9 cellular contexts compared by ENCODE assay signal in genomic region chr11:12008790-12009616, GRCh38. TPM values are rescaled to one million over a fixed set of nuclear protein-coding genes. Genes with fewer than 3 reads are reported as not detected.
DNase-seq lines count a peak whose midpoint lies in the region; FAIRE-seq and TF ChIP-seq lines count a peak whose summit lies in the region.
"Had no signal": no experiment of that assay in that cellular context is flagged by ENCODE, and none has a peak within 500 bp of the region (broad histone marks: within the 10 kb centered on the region; RNA-seq: fewer than 3 reads in every experiment).

No MANE protein-coding gene starts in this region.

- H3K79me2 ChIP-seq in neural cell (replicated peaks; ENCODE audit: insufficient read depth, low read length), result no peaks in the 10 kb centered on the region

- H3K4me2 ChIP-seq in neural cell (ENCODE audit: low read length), result no peak overlapping the region

- H3K27ac ChIP-seq in neural cell (ENCODE audit: low read length) (no peak overlapping the region), small intestine (ENCODE audit: low read depth in 1 of 2, low read length in 1 of 2) (no peak overlapping the region)
- H3K27ac ChIP-seq: C4-2B had no signal

- TF ChIP-seq CTCF in fibroblast of villous mesenchyme (IDR thresholded peaks at IDR 0.05; ENCODE audit: insufficient read depth, low read depth, low read length), result no peak
- no peak for TF ChIP-seq CTCF in neural cell (IDR thresholded peaks at IDR 0.05; ENCODE audit: poor library complexity, severe bottlenecking)

- H3K9ac ChIP-seq in neural cell (ENCODE audit: low read length), result peak overlapping the region; percentile 67

- peak overlapping the region; percentile 40 for H2AFZ ChIP-seq in neural cell (ENCODE audit: low read depth, low read length)

- WGBS in small intestine, 3 donors, result 1 to 4% (median 2%) methylated on average over 21 to 76 of the region's 76 CpGs

- H3F3A ChIP-seq in neural cell (ENCODE audit: insufficient read depth, low read length, poor library complexity, severe bottlenecking), result no peaks in the 10 kb centered on the region

- peak; percentile 47 for DNase-seq in NCI-H345 (lab: John Stamatoyannopoulos, UW)
- no peak for DNase-seq in NCI-H345 treated with DMSO at 0.1 percent for 48 hours (lab: John Stamatoyannopoulos, UW; ENCODE audit: unreplicated experiment)
- peak; percentile 52 for DNase-seq in T1000 (lab: John Stamatoyannopoulos, UW)
- DNase-seq in fibroblast of villous mesenchyme (ENCODE audit: low read depth), result peak; percentile 63
- no peak for DNase-seq in foreskin melanocyte
- DNase-seq in small intestine, result no peak
- no peak for DNase-seq in effector CD8-positive, alpha-beta T cell (lab: John Stamatoyannopoulos, UW)

- TF ChIP-seq EP300 in neural cell (conservative IDR thresholded peaks at IDR 0.05; ENCODE audit: poor library complexity, severe bottlenecking), result no peak

- H3K4me1 ChIP-seq in small intestine (ENCODE audit: control insufficient read depth in 2 of 2, insufficient read depth in 1 of 2, low read depth in 1 of 2, low read length in 1 of 2), result no peaks in the 10 kb centered on the region

- peak overlapping the region; percentile 88 for H3K4me3 ChIP-seq in fibroblast of villous mesenchyme (ENCODE audit: low read depth, low read length)
- peak overlapping the region; percentile 77 for H3K4me3 ChIP-seq in neural cell (ENCODE audit: low read length)
- peak overlapping the region in 1 of 2 donors; percentile 27 for H3K4me3 ChIP-seq in small intestine (ENCODE audit: low read depth in 1 of 2, low read length in 2 of 2)

- H3K9me2 ChIP-seq in neural cell (ENCODE audit: insufficient read depth, low read length), result no peaks in the 10 kb centered on the region

- no peaks in the 10 kb centered on the region for H3K9me3 ChIP-seq in neural cell (ENCODE audit: low read length)
- H3K9me3 ChIP-seq in small intestine (ENCODE audit: control insufficient read depth, low read depth), result no peaks in the 10 kb centered on the region

- H3K36me3 ChIP-seq in neural cell (ENCODE audit: insufficient read depth, low read length) (no peaks in the 10 kb centered on the region), small intestine (ENCODE audit: control insufficient read depth in 2 of 2, insufficient read depth in 2 of 2, low read length in 2 of 2) (no peaks in the 10 kb centered on the region)

- no peak for TF ChIP-seq RAD21 in neural cell (conservative IDR thresholded peaks at IDR 0.05)

- no peak for FAIRE-seq in small intestine (lab: Jason Lieb, UNC)

- H3K27me3 ChIP-seq in neural cell (ENCODE audit: insufficient read depth, low read depth, low read length) (peaks cover 18% of the 10 kb centered on the region), small intestine (ENCODE audit: control insufficient read depth in 2 of 2, insufficient read depth in 2 of 2, low read length in 2 of 2) (peaks cover 6 to 12% of the 10 kb centered on the region in 2 donors)

- no peaks in the 10 kb centered on the region for H4K20me1 ChIP-seq in neural cell (ENCODE audit: insufficient read depth)

TF ChIP-seq in neural cell, 6 proteins besides CTCF, POLR2A, EP300 and RAD21:
- TF ChIP-seq TAF1 (IDR thresholded peaks at IDR 0.05; ENCODE audit: low read depth) (no peak), POLR2AphosphoS5 (IDR thresholded peaks at IDR 0.05) (peak; percentile 46)

RNA-seq across cellular contexts. Expression of gene DKK3, which starts 0.6 kb away (rescaled TPM):
- 316 and 338 TPM in 2 replicates for total RNA-seq in fibroblast of villous mesenchyme
- polyA plus RNA-seq in neural cell (43.6 and 48.4 TPM in 2 replicates), small intestine (10 to 100 TPM in 1 of 3 donors, 1 to 10 TPM in 2; 4.2 to 29.1 (median 5.9) TPM)
- 51.9 and 63.6 TPM in 2 replicates for polyA minus RNA-seq in neural cell

Comparison
In these comparisons a context has a peak if more than half of its experiments do, and no peak if none do; other contexts are left out.
1. DNase-seq: peak in NCI-H345 (single experiment), T1000 (single experiment) and fibroblast of villous mesenchyme (single experiment); none in NCI-H345 treated with DMSO at 0.1 percent for 48 hours (single experiment), foreskin melanocyte (single experiment), small intestine (single experiment) and effector CD8-positive, alpha-beta T cell (single experiment).